29 cellular contexts compared by ENCODE assay signal in genomic region chr13:29959621-29960020, GRCh38.
"Had no signal": no experiment of that assay in that cellular context is flagged by ENCODE, and none has a peak within 500 bp of the region (broad histone marks: within the 10 kb centered on the region; RNA-seq: fewer than 3 reads in every experiment).

No MANE protein-coding gene starts in this region.

- H3K36me3 Mint-ChIP-seq: activated CD4-positive, alpha-beta memory T cell treated with anti-CD3 and anti-CD28 coated beads for 36 hours; activated naive CD8-positive, alpha-beta T cell treated with anti-CD3 and anti-CD28 coated beads, Interleukin-2, amount 10 ng/mL, durations not matched to agents 7 days and 5 days; brain had no signal

- H3K27ac ChIP-seq: ascending aorta, breast epithelium, cardiac muscle cell, colonic mucosa, epithelial cell of prostate, foreskin keratinocyte, gastrocnemius medialis had no signal

- ATAC-seq: activated CD4-positive, alpha-beta T cell treated with anti-CD3 and anti-CD28 coated beads for 36 hours; activated CD8-positive, alpha-beta memory T cell treated with anti-CD3 and anti-CD28 coated beads, Interleukin-2, amount 10 ng/mL, durations not matched to agents 7 days and 5 days; activated CD8-positive, alpha-beta T cell treated with anti-CD3 and anti-CD28 coated beads, Interleukin-2, amount 10 ng/mL, durations not matched to agents 7 days and 5 days; activated naive CD4-positive, alpha-beta T cell treated with anti-CD3 and anti-CD28 coated beads, Interleukin-2, amount 50 U/mL, for 72 hours; esophagus mucosa; foreskin keratinocyte; gastrocnemius medialis had no signal

- H3K36me3 ChIP-seq: ascending aorta, breast epithelium, cardiac muscle cell, colonic mucosa, gastrocnemius medialis had no signal

- H3K4me3 Mint-ChIP-seq: activated CD4-positive, alpha-beta memory T cell treated with anti-CD3 and anti-CD28 coated beads for 36 hours; activated CD4-positive, alpha-beta T cell treated with anti-CD3 and anti-CD28 coated beads for 36 hours; activated CD4-positive, alpha-beta T cell treated with anti-CD3 and anti-CD28 coated beads, Interleukin-2, amount 10 ng/mL, durations not matched to agents 24 days and 14 days; activated CD8-positive, alpha-beta memory T cell treated with anti-CD3 and anti-CD28 coated beads, Interleukin-2, amount 10 ng/mL, durations not matched to agents 7 days and 5 days; activated CD8-positive, alpha-beta T cell treated with anti-CD3 and anti-CD28 coated beads, Interleukin-2, amount 10 ng/mL, durations not matched to agents 7 days and 5 days; activated naive CD4-positive, alpha-beta T cell treated with anti-CD3 and anti-CD28 coated beads, Interleukin-2, amount 10 ng/mL, durations not matched to agents 7 days and 5 days; activated naive CD8-positive, alpha-beta T cell treated with anti-CD3 and anti-CD28 coated beads, Interleukin-2, amount 10 ng/mL, durations not matched to agents 7 days and 5 days; activated T-helper 1 cell treated with anti-CD3 and anti-CD28 coated beads, Interleukin-12 subunit alpha, Interleukin-12 subunit beta, Interleukin-2, Interleukin-4 antibody, amounts not matched to agents 30 ng/mL and 10 ng/mL and 1 ng/mL, durations not matched to agents 14 hours and 24 hours and 36 hours; brain had no signal

- H3K4me1 ChIP-seq: ascending aorta, breast epithelium, colonic mucosa, foreskin keratinocyte, gastrocnemius medialis had no signal

- H3K4me3 ChIP-seq: ascending aorta, breast epithelium, cardiac muscle cell, colonic mucosa, gastrocnemius medialis had no signal

- H3K27me3 Mint-ChIP-seq: activated CD4-positive, alpha-beta memory T cell treated with anti-CD3 and anti-CD28 coated beads for 36 hours; activated CD4-positive, alpha-beta T cell treated with anti-CD3 and anti-CD28 coated beads for 36 hours; activated CD4-positive, alpha-beta T cell treated with anti-CD3 and anti-CD28 coated beads, Interleukin-2, amount 10 ng/mL, durations not matched to agents 24 days and 14 days; activated CD8-positive, alpha-beta memory T cell treated with anti-CD3 and anti-CD28 coated beads, Interleukin-2, amount 10 ng/mL, durations not matched to agents 7 days and 5 days; activated naive CD4-positive, alpha-beta T cell treated with anti-CD3 and anti-CD28 coated beads, Interleukin-2, amount 10 ng/mL, durations not matched to agents 7 days and 5 days; activated naive CD8-positive, alpha-beta T cell treated with anti-CD3 and anti-CD28 coated beads, Interleukin-2, amount 10 ng/mL, durations not matched to agents 7 days and 5 days had no signal

- H3K9me3 Mint-ChIP-seq: activated CD4-positive, alpha-beta memory T cell treated with anti-CD3 and anti-CD28 coated beads for 36 hours; activated naive CD4-positive, alpha-beta T cell treated with anti-CD3 and anti-CD28 coated beads, Interleukin-2, amount 10 ng/mL, durations not matched to agents 7 days and 5 days; activated naive CD4-positive, alpha-beta T cell treated with anti-CD3 and anti-CD28 coated beads, Interleukin-2, amount 50 U/mL, for 72 hours; activated naive CD8-positive, alpha-beta T cell treated with anti-CD3 and anti-CD28 coated beads, Interleukin-2, amount 10 ng/mL, durations not matched to agents 7 days and 5 days; activated T-helper 1 cell treated with anti-CD3 and anti-CD28 coated beads, Interleukin-12 subunit alpha, Interleukin-12 subunit beta, Interleukin-2, Interleukin-4 antibody, amounts not matched to agents 30 ng/mL and 10 ng/mL and 1 ng/mL, durations not matched to agents 14 hours and 24 hours and 36 hours; activated T-helper 2 cell treated with anti-CD3 and anti-CD28 coated beads, Interferon-gamma antibody, Interleukin-2, Interleukin-4, amounts not matched to agents 10 μg/mL and 5 μg/mL and 100 μg/mL, durations not matched to agents 14 hours and 24 hours and 36 hours had no signal

- DNase-seq: activated CD4-positive, alpha-beta memory T cell treated with anti-CD3 and anti-CD28 coated beads for 36 hours; activated CD4-positive, alpha-beta T cell treated with anti-CD3 and anti-CD28 coated beads for 36 hours; activated CD4-positive, alpha-beta T cell treated with anti-CD3 and anti-CD28 coated beads, Interleukin-2, amount 10 ng/mL, durations not matched to agents 24 days and 14 days; activated CD4-positive, CD25-positive, alpha-beta regulatory T cell; activated CD4-positive, CD25-positive, alpha-beta regulatory T cell treated with anti-CD3 and anti-CD28 coated beads, Interleukin-2, amount 50 U/mL, for 72 hours; activated CD8-positive, alpha-beta memory T cell treated with anti-CD3 and anti-CD28 coated beads, Interleukin-2, amount 10 ng/mL, durations not matched to agents 7 days and 5 days; activated CD8-positive, alpha-beta memory T cell treated with anti-CD3 and anti-CD28 coated beads, Interleukin-2, amount 50 U/mL, for 4 hours; activated effector memory CD4-positive, alpha-beta T cell treated with anti-CD3 and anti-CD28 coated beads, Interleukin-2, amount 50 U/mL, for 16 hours; activated naive CD4-positive, alpha-beta T cell; activated naive CD4-positive, alpha-beta T cell treated with anti-CD3 and anti-CD28 coated beads, Interleukin-2, amount 10 ng/mL, durations not matched to agents 7 days and 5 days; activated naive CD8-positive, alpha-beta T cell treated with anti-CD3 and anti-CD28 coated beads, Interleukin-2, amount 10 ng/mL, durations not matched to agents 7 days and 5 days; activated T-cell treated with anti-CD3 and anti-CD28 coated beads, Interleukin-2, amount 50 U/mL, for 1 hour; activated T-cell treated with anti-CD3 and anti-CD28 coated beads, Interleukin-2, amount 50 U/mL, for 48 hours; central memory CD4-positive, alpha-beta T cell; cerebellar nuclear complex; colonic mucosa; effector CD8-positive, alpha-beta T cell; foreskin keratinocyte; gastrocnemius medialis had no signal

- H3K27me3 ChIP-seq: ascending aorta, breast epithelium, cardiac muscle cell, colonic mucosa, gastrocnemius medialis had no signal

- H3K27ac Mint-ChIP-seq: activated CD4-positive, alpha-beta memory T cell treated with anti-CD3 and anti-CD28 coated beads for 36 hours; activated CD4-positive, alpha-beta T cell treated with anti-CD3 and anti-CD28 coated beads for 36 hours; activated CD4-positive, alpha-beta T cell treated with anti-CD3 and anti-CD28 coated beads, Interleukin-2, amount 10 ng/mL, durations not matched to agents 24 days and 14 days; activated CD8-positive, alpha-beta T cell treated with anti-CD3 and anti-CD28 coated beads, Interleukin-2, amount 10 ng/mL, durations not matched to agents 7 days and 5 days; activated naive CD4-positive, alpha-beta T cell treated with anti-CD3 and anti-CD28 coated beads, Interleukin-2, amount 10 ng/mL, durations not matched to agents 7 days and 5 days; activated naive CD4-positive, alpha-beta T cell treated with anti-CD3 and anti-CD28 coated beads, Interleukin-2, amount 50 U/mL, for 72 hours; activated naive CD8-positive, alpha-beta T cell treated with anti-CD3 and anti-CD28 coated beads, Interleukin-2, amount 10 ng/mL, durations not matched to agents 7 days and 5 days; activated T-helper 1 cell treated with anti-CD3 and anti-CD28 coated beads, Interleukin-12 subunit alpha, Interleukin-12 subunit beta, Interleukin-2, Interleukin-4 antibody, amounts not matched to agents 30 ng/mL and 10 ng/mL and 1 ng/mL, durations not matched to agents 14 hours and 24 hours and 36 hours; activated T-helper 2 cell treated with anti-CD3 and anti-CD28 coated beads, Interferon-gamma antibody, Interleukin-2, Interleukin-4, amounts not matched to agents 10 μg/mL and 5 μg/mL and 100 μg/mL, durations not matched to agents 14 hours and 24 hours and 36 hours had no signal

- H3K9me3 ChIP-seq: ascending aorta, breast epithelium, colonic mucosa, gastrocnemius medialis had no signal
